11 cellular contexts compared by ENCODE assay signal in genomic region chr5:175909022-175909672, GRCh38. TPM values are rescaled to one million over a fixed set of nuclear protein-coding genes. Genes with fewer than 3 reads are reported as not detected.
A peak's percentile ranks its signal among the peaks of the same experiment; 100 is the strongest.
DNase-seq lines count a peak whose midpoint lies in the region; ATAC-seq, FAIRE-seq and TF ChIP-seq lines count a peak whose summit lies in the region.
"Not testable (repeated sequence)": the region's sequence is repeated elsewhere in the genome, so short reads cannot be mapped to it uniquely, and the experiment has no call there.
"Had no signal": no experiment of that assay in that cellular context is flagged by ENCODE, and none has a peak within 500 bp of the region (broad histone marks: within the 10 kb centered on the region; RNA-seq: fewer than 3 reads in every experiment).

No MANE protein-coding gene starts in this region.

- ATAC-seq in natural killer cell treated with Interleukin-12 subunit alpha and Interleukin-12 subunit beta and Interleukin-15 and Interleukin-18, amount 100 ng/mL, for 72 hours: not testable (repeated sequence)

- H3K36me3 Mint-ChIP-seq in activated naive CD8-positive, alpha-beta T cell treated with anti-CD3 and anti-CD28 coated beads for 36 hours; natural killer cell treated with Interleukin-12 subunit alpha and Interleukin-12 subunit beta and Interleukin-15 and Interleukin-18, amount 100 ng/mL, for 72 hours; progenitor cell of endocrine pancreas (ENCODE audit: insufficient read depth): not testable (repeated sequence)

- peak; percentile 3 for DNase-seq in D341Med (ENCODE audit: low spot score)
- DNase-seq in activated naive CD8-positive, alpha-beta T cell treated with anti-CD3 and anti-CD28 coated beads for 36 hours; progenitor cell of endocrine pancreas (ENCODE audit: low spot score, unreplicated experiment): not testable (repeated sequence)
- peak; percentile 51 for DNase-seq in natural killer cell treated with Interleukin-12 subunit alpha and Interleukin-12 subunit beta and Interleukin-15 and Interleukin-18, amount 100 ng/mL, for 72 hours (ENCODE audit: low spot score)

- not testable (repeated sequence) for H3K27me3 Mint-ChIP-seq in activated naive CD8-positive, alpha-beta T cell treated with anti-CD3 and anti-CD28 coated beads for 36 hours; natural killer cell treated with Interleukin-12 subunit alpha and Interleukin-12 subunit beta and Interleukin-15 and Interleukin-18, amount 100 ng/mL, for 72 hours; progenitor cell of endocrine pancreas

- peak overlapping the region; percentile 15 for H3K27ac Mint-ChIP-seq in activated naive CD8-positive, alpha-beta T cell treated with anti-CD3 and anti-CD28 coated beads for 36 hours
- H3K27ac Mint-ChIP-seq in natural killer cell treated with Interleukin-12 subunit alpha and Interleukin-12 subunit beta and Interleukin-15 and Interleukin-18, amount 100 ng/mL, for 72 hours: not testable (repeated sequence)
- H3K27ac Mint-ChIP-seq in progenitor cell of endocrine pancreas: peak overlapping the region; percentile 81

- peak overlapping the region; percentile 60 for H3K27ac ChIP-seq in VCaP

- H3K4me1 Mint-ChIP-seq in activated naive CD8-positive, alpha-beta T cell treated with anti-CD3 and anti-CD28 coated beads for 36 hours; natural killer cell treated with Interleukin-12 subunit alpha and Interleukin-12 subunit beta and Interleukin-15 and Interleukin-18, amount 100 ng/mL, for 72 hours (ENCODE audit: low read depth in 2 of 2): not testable (repeated sequence)
- peaks cover 10% of the 10 kb centered on the region for H3K4me1 Mint-ChIP-seq in progenitor cell of endocrine pancreas (ENCODE audit: low read depth)

- not testable (repeated sequence) for TF ChIP-seq CTCF in VCaP (conservative IDR thresholded peaks at IDR 0.05); progenitor cell of endocrine pancreas (IDR thresholded peaks at IDR 0.05; ENCODE audit: unreplicated experiment)

- not testable (repeated sequence) for H3K4me3 Mint-ChIP-seq in activated naive CD8-positive, alpha-beta T cell treated with anti-CD3 and anti-CD28 coated beads for 36 hours; natural killer cell treated with Interleukin-12 subunit alpha and Interleukin-12 subunit beta and Interleukin-15 and Interleukin-18, amount 100 ng/mL, for 72 hours; progenitor cell of endocrine pancreas (ENCODE audit: low read depth)

- H3K9me3 Mint-ChIP-seq in activated naive CD8-positive, alpha-beta T cell treated with anti-CD3 and anti-CD28 coated beads for 36 hours; natural killer cell treated with Interleukin-12 subunit alpha and Interleukin-12 subunit beta and Interleukin-15 and Interleukin-18, amount 100 ng/mL, for 72 hours; progenitor cell of endocrine pancreas (ENCODE audit: low read depth): not testable (repeated sequence)

- peak; percentile 35 for FAIRE-seq in endometrium (lab: Jason Lieb, UNC)
- FAIRE-seq in islet of Langerhans (lab: Jason Lieb, UNC): peak; percentile 96

RNA-seq across cellular contexts. Expression of gene CPLX2, which starts 37.8 kb away (rescaled TPM):
- total RNA-seq in activated naive CD8-positive, alpha-beta T cell treated with anti-CD3 and anti-CD28 coated beads for 36 hours: not detected
- total RNA-seq in natural killer cell treated with Interleukin-12 subunit alpha and Interleukin-12 subunit beta and Interleukin-15 and Interleukin-18, amount 100 ng/mL, for 72 hours: not detected
- 3.3 TPM in 2 replicates for total RNA-seq in progenitor cell of endocrine pancreas
- total RNA-seq: Caco-2; CD8-positive, alpha-beta T cell; GM23248; IMR-90 had no signal

RNA-seq across cellular contexts. Expression of gene THOC3, which starts 59.0 kb away (rescaled TPM):
- 10 to 100 TPM; 72.2 to 82.1 TPM for total RNA-seq in activated naive CD8-positive, alpha-beta T cell treated with anti-CD3 and anti-CD28 coated beads for 36 hours
- total RNA-seq in natural killer cell treated with Interleukin-12 subunit alpha and Interleukin-12 subunit beta and Interleukin-15 and Interleukin-18, amount 100 ng/mL, for 72 hours: 10 to 100 TPM; 36.3 to 63.6 TPM
- total RNA-seq in progenitor cell of endocrine pancreas: 76.3 and 77.1 TPM in 2 replicates
